ENCODE assay signal across 26 cellular contexts in the genomic region with DNA sequence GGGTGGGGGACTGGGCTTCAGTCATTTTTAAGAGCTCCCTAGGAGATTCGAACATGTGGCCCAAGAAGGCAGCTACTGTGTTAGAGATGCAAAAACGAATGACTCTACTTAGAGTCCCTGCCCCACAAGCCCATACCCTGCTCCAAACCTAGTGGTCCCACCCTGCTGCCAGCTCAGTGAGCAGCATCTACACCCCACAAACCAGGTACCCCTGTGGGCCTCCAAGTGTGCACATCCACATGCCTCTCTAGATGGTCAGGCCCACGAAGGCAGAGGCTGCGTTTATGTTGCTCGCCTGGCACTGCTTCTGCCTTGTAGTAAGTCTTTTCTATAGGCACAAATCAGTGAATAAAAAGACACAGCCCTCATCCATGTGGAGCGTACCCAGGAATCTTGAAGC.
"Had no signal": no experiment of that assay in that cellular context is flagged by ENCODE, and none has a peak within 500 bp of the region (broad histone marks: within the 10 kb centered on the region; RNA-seq: fewer than 3 reads in every experiment).

No MANE protein-coding gene starts in this region.

- H3K27me3 Mint-ChIP-seq: activated CD4-positive, alpha-beta memory T cell treated with anti-CD3 and anti-CD28 coated beads, Interleukin-2, amount 10 ng/mL, durations not matched to agents 7 days and 5 days; activated CD4-positive, alpha-beta T cell treated with anti-CD3 and anti-CD28 coated beads, Interleukin-2, amount 10 ng/mL, durations not matched to agents 7 days and 5 days; activated T-cell treated with anti-CD3 and anti-CD28 coated beads, Interleukin-2, amount 50 U/mL, for 24 hours had no signal

- H3K36me3 Mint-ChIP-seq: activated naive CD4-positive, alpha-beta T cell treated with anti-CD3 and anti-CD28 coated beads, Interleukin-2, amount 10 ng/mL, durations not matched to agents 7 days and 5 days; activated naive CD4-positive, alpha-beta T cell treated with anti-CD3 and anti-CD28 coated beads, Interleukin-2, amount 50 U/mL, for 72 hours; activated naive CD8-positive, alpha-beta T cell treated with anti-CD3 and anti-CD28 coated beads, Interleukin-2, amount 10 ng/mL, durations not matched to agents 7 days and 5 days had no signal

- H3K27ac ChIP-seq: brain microvascular endothelial cell had no signal

- H3K36me3 ChIP-seq: brain microvascular endothelial cell had no signal

- DNase-seq: activated CD4-positive, alpha-beta memory T cell treated with anti-CD3 and anti-CD28 coated beads, Interleukin-2, amount 10 ng/mL, durations not matched to agents 7 days and 5 days; activated CD4-positive, alpha-beta T cell treated with anti-CD3 and anti-CD28 coated beads for 4 hours; activated CD4-positive, alpha-beta T cell treated with anti-CD3 and anti-CD28 coated beads, Interleukin-2, amount 10 ng/mL, durations not matched to agents 7 days and 5 days; activated CD4-positive, alpha-beta T cell treated with anti-CD3 and anti-CD28 coated beads, Interleukin-2, amount 50 U/mL, for 4 hours; activated CD4-positive, CD25-positive, alpha-beta regulatory T cell; activated CD4-positive, CD25-positive, alpha-beta regulatory T cell treated with anti-CD3 and anti-CD28 coated beads, Interleukin-2, amount 50 U/mL, for 72 hours; activated CD8-positive, alpha-beta memory T cell treated with anti-CD3 and anti-CD28 coated beads, Interleukin-2, amount 50 U/mL, for 48 hours; activated gamma-delta T cell; activated naive CD4-positive, alpha-beta T cell; activated naive CD4-positive, alpha-beta T cell treated with anti-CD3 and anti-CD28 coated beads, Interleukin-2, amount 10 ng/mL, durations not matched to agents 7 days and 5 days; activated naive CD8-positive, alpha-beta T cell treated with anti-CD3 and anti-CD28 coated beads, Interleukin-2, amount 10 ng/mL, durations not matched to agents 7 days and 5 days; activated T-cell treated with anti-CD3 and anti-CD28 coated beads for 4 hours; activated T-cell treated with anti-CD3 and anti-CD28 coated beads, Interleukin-2, amount 50 U/mL, for 24 hours; activated T-cell treated with anti-CD3 and anti-CD28 coated beads, Interleukin-2, amount 50 U/mL, for 72 hours; brain microvascular endothelial cell; central memory CD4-positive, alpha-beta T cell; cerebellar nuclear complex; cortex of kidney; effector memory CD4-positive, alpha-beta T cell; endodermal cell; foreskin fibroblast; T-helper 2 cell had no signal

- FAIRE-seq: astrocyte, frontal cortex had no signal

- ATAC-seq: activated naive CD4-positive, alpha-beta T cell treated with anti-CD3 and anti-CD28 coated beads, Interleukin-2, amount 50 U/mL, for 72 hours; activated T-cell treated with anti-CD3 and anti-CD28 coated beads, Interleukin-2, amount 50 U/mL, for 72 hours; esophagus mucosa had no signal

- H3K27me3 ChIP-seq: brain microvascular endothelial cell had no signal

- H3K27ac Mint-ChIP-seq: activated CD4-positive, alpha-beta memory T cell treated with anti-CD3 and anti-CD28 coated beads, Interleukin-2, amount 10 ng/mL, durations not matched to agents 7 days and 5 days; activated CD4-positive, alpha-beta T cell treated with anti-CD3 and anti-CD28 coated beads, Interleukin-2, amount 10 ng/mL, durations not matched to agents 7 days and 5 days; activated naive CD4-positive, alpha-beta T cell treated with anti-CD3 and anti-CD28 coated beads, Interleukin-2, amount 10 ng/mL, durations not matched to agents 7 days and 5 days; activated naive CD8-positive, alpha-beta T cell treated with anti-CD3 and anti-CD28 coated beads, Interleukin-2, amount 10 ng/mL, durations not matched to agents 7 days and 5 days; activated T-cell treated with anti-CD3 and anti-CD28 coated beads, Interleukin-2, amount 50 U/mL, for 24 hours; activated T-cell treated with anti-CD3 and anti-CD28 coated beads, Interleukin-2, amount 50 U/mL, for 72 hours; endodermal cell had no signal

- H3K4me3 Mint-ChIP-seq: activated CD4-positive, alpha-beta memory T cell treated with anti-CD3 and anti-CD28 coated beads, Interleukin-2, amount 10 ng/mL, durations not matched to agents 7 days and 5 days; activated CD4-positive, alpha-beta T cell treated with anti-CD3 and anti-CD28 coated beads, Interleukin-2, amount 10 ng/mL, durations not matched to agents 7 days and 5 days; activated naive CD4-positive, alpha-beta T cell treated with anti-CD3 and anti-CD28 coated beads, Interleukin-2, amount 10 ng/mL, durations not matched to agents 7 days and 5 days; activated naive CD8-positive, alpha-beta T cell treated with anti-CD3 and anti-CD28 coated beads, Interleukin-2, amount 10 ng/mL, durations not matched to agents 7 days and 5 days; activated T-cell treated with anti-CD3 and anti-CD28 coated beads, Interleukin-2, amount 50 U/mL, for 24 hours; activated T-cell treated with anti-CD3 and anti-CD28 coated beads, Interleukin-2, amount 50 U/mL, for 72 hours; endodermal cell had no signal

- H3K4me1 Mint-ChIP-seq: activated CD4-positive, alpha-beta memory T cell treated with anti-CD3 and anti-CD28 coated beads, Interleukin-2, amount 10 ng/mL, durations not matched to agents 7 days and 5 days; endodermal cell had no signal

- H3K9me3 Mint-ChIP-seq: activated CD4-positive, alpha-beta memory T cell treated with anti-CD3 and anti-CD28 coated beads, Interleukin-2, amount 10 ng/mL, durations not matched to agents 7 days and 5 days; activated CD4-positive, alpha-beta T cell treated with anti-CD3 and anti-CD28 coated beads, Interleukin-2, amount 10 ng/mL, durations not matched to agents 7 days and 5 days; activated naive CD4-positive, alpha-beta T cell treated with anti-CD3 and anti-CD28 coated beads, Interleukin-2, amount 10 ng/mL, durations not matched to agents 7 days and 5 days; activated naive CD4-positive, alpha-beta T cell treated with anti-CD3 and anti-CD28 coated beads, Interleukin-2, amount 50 U/mL, for 72 hours; activated naive CD8-positive, alpha-beta T cell treated with anti-CD3 and anti-CD28 coated beads, Interleukin-2, amount 10 ng/mL, durations not matched to agents 7 days and 5 days; activated T-cell treated with anti-CD3 and anti-CD28 coated beads, Interleukin-2, amount 50 U/mL, for 24 hours; activated T-cell treated with anti-CD3 and anti-CD28 coated beads, Interleukin-2, amount 50 U/mL, for 72 hours; endodermal cell had no signal
